Comparison of ENCODE assay signal across 1 cellular context in the genomic region with DNA sequence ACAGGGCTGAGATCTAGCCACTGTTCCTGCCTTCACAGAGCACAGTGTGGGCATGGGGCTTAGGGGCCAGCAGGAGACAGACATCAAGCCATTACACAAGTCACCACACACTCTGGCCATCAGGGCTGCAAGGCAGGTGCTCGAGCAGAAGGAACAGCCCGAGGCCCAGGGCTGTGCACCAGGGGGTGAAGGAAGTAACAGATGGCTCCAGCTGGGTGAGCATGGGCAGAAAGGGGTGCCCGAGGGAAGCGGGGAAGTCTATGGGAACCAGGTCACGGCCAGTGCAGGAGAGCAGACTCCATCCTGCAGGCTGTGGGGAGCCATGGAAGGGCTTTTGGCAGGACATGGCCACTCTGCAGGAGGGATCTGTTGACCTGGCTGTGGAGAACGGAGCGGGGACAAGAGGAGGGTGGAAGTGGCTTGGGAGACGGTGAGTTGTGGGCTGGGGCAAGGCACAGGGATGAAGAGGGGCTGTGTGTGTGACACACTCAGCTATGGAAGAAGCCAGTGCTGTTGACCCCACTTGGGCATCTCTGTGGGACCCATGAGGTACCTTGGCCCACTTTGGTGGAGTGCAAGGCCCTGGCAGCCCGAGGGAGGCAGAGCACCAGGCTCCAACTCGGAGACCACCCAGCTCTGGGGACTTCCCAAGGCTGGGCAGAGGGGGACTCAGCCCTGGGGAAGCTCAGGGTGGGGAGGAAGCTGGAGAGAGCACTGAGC.
A peak's percentile ranks its signal among the peaks of the same experiment; 100 is the strongest.
TF ChIP-seq lines count a peak whose summit lies in the region.

No MANE protein-coding gene starts in this region.

TF ChIP-seq in K562, 482 proteins besides CTCF, POLR2A, EP300 and RAD21:
- TF ChIP-seq, protein P1, sequence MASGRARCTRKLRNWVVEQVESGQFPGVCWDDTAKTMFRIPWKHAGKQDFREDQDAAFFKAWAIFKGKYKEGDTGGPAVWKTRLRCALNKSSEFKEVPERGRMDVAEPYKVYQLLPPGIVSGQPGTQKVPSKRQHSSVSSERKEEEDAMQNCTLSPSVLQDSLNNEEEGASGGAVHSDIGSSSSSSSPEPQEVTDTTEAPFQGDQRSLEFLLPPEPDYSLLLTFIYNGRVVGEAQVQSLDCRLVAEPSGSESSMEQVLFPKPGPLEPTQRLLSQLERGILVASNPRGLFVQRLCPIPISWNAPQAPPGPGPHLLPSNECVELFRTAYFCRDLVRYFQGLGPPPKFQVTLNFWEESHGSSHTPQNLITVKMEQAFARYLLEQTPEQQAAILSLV (tag; IDR thresholded peaks at IDR 0.05), result no peak
- TF ChIP-seq, protein P2, sequence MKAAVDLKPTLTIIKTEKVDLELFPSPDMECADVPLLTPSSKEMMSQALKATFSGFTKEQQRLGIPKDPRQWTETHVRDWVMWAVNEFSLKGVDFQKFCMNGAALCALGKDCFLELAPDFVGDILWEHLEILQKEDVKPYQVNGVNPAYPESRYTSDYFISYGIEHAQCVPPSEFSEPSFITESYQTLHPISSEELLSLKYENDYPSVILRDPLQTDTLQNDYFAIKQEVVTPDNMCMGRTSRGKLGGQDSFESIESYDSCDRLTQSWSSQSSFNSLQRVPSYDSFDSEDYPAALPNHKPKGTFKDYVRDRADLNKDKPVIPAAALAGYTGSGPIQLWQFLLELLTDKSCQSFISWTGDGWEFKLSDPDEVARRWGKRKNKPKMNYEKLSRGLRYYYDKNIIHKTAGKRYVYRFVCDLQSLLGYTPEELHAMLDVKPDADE (conservative IDR thresholded peaks at IDR 0.05; ENCODE audit: control insufficient read depth, low read depth, low read length), result 0 out of 2 replicates have a peak, but pooled peaks have one; percentile 19
- peak; percentile 49 for TF ChIP-seq KDM5B (IDR thresholded peaks at IDR 0.05; ENCODE audit: insufficient replicate concordance, low read depth, low read length)
- no peak for TF ChIP-seq HLTF (IDR thresholded peaks at IDR 0.05)
- TF ChIP-seq KLF10 (CRISPR knock-in tag; IDR thresholded peaks at IDR 0.05), result no peak
- 0 out of 2 replicates have a peak, but pooled peaks have one; percentile 17 for TF ChIP-seq NFIC (IDR thresholded peaks at IDR 0.05)
- no peak for TF ChIP-seq SREBF2 (CRISPR knock-in tag; IDR thresholded peaks at IDR 0.05)
- TF ChIP-seq ATF2 (CRISPR knock-in tag; IDR thresholded peaks at IDR 0.05), result no peak
- no peak for TF ChIP-seq NELFE (IDR thresholded peaks at IDR 0.05; ENCODE audit: insufficient read depth, insufficient read length)
- peak; percentile 67 for TF ChIP-seq POLR2G (IDR thresholded peaks at IDR 0.05; ENCODE audit: low read depth, low read length)
- TF ChIP-seq ZBTB7A (IDR thresholded peaks at IDR 0.05; ENCODE audit: borderline replicate concordance, control insufficient read depth, low read depth, low read length), result no peak
- no peak for TF ChIP-seq FOXM1 (IDR thresholded peaks at IDR 0.05; ENCODE audit: low read depth)
- no peak for TF ChIP-seq FOXM1 (CRISPR knock-in tag; IDR thresholded peaks at IDR 0.05; ENCODE audit: low read depth)
- TF ChIP-seq SP1 (CRISPR knock-in tag; IDR thresholded peaks at IDR 0.05), result 0 out of 2 replicates have a peak, but pooled peaks have one; percentile 44
- 0 out of 2 replicates have a peak, but pooled peaks have one; percentile 37 for TF ChIP-seq NR2C2 (CRISPR knock-in tag; IDR thresholded peaks at IDR 0.05)
- no peak for TF ChIP-seq NR2C2 (tag; IDR thresholded peaks at IDR 0.05)
- peak; percentile 13; the same call in 1 of the 2 replicates for TF ChIP-seq RBFOX2 (IDR thresholded peaks at IDR 0.05; ENCODE audit: low read depth, low read length)
- no peak for TF ChIP-seq TAF1 (IDR thresholded peaks at IDR 0.05; ENCODE audit: control insufficient read depth, extremely low read depth, insufficient read depth, low read length, severe bottlenecking)
- TF ChIP-seq ZNF57 (CRISPR knock-in tag; IDR thresholded peaks at IDR 0.05), result no peak
- TF ChIP-seq TOE1 (IDR thresholded peaks at IDR 0.05; ENCODE audit: borderline replicate concordance), result no peak
- TF ChIP-seq TOE1 (CRISPR knock-in tag; IDR thresholded peaks at IDR 0.05; ENCODE audit: borderline replicate concordance, low read depth), result no peak
- TF ChIP-seq ZNF280B (CRISPR knock-in tag; IDR thresholded peaks at IDR 0.05), result no peak
- no peak for TF ChIP-seq ZFPM2 (CRISPR knock-in tag; IDR thresholded peaks at IDR 0.05)
- TF ChIP-seq, protein P3, sequence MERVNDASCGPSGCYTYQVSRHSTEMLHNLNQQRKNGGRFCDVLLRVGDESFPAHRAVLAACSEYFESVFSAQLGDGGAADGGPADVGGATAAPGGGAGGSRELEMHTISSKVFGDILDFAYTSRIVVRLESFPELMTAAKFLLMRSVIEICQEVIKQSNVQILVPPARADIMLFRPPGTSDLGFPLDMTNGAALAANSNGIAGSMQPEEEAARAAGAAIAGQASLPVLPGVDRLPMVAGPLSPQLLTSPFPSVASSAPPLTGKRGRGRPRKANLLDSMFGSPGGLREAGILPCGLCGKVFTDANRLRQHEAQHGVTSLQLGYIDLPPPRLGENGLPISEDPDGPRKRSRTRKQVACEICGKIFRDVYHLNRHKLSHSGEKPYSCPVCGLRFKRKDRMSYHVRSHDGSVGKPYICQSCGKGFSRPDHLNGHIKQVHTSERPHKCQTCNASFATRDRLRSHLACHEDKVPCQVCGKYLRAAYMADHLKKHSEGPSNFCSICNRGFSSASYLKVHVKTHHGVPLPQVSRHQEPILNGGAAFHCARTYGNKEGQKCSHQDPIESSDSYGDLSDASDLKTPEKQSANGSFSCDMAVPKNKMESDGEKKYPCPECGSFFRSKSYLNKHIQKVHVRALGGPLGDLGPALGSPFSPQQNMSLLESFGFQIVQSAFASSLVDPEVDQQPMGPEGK (CRISPR knock-in tag; IDR thresholded peaks at IDR 0.05; ENCODE audit: borderline replicate concordance), result no peak
- no peak for TF ChIP-seq CBX5 (IDR thresholded peaks at IDR 0.05; ENCODE audit: borderline replicate concordance, low read depth)
- TF ChIP-seq ZNF263 (CRISPR knock-in tag; IDR thresholded peaks at IDR 0.05; ENCODE audit: borderline replicate concordance), result peak; percentile 65; the same call in 1 of the 2 replicates
- TF ChIP-seq ILK (tag; IDR thresholded peaks at IDR 0.05; ENCODE audit: borderline replicate concordance, low read depth), result no peak
